1 cellular context compared by ENCODE assay signal in the genomic region with DNA sequence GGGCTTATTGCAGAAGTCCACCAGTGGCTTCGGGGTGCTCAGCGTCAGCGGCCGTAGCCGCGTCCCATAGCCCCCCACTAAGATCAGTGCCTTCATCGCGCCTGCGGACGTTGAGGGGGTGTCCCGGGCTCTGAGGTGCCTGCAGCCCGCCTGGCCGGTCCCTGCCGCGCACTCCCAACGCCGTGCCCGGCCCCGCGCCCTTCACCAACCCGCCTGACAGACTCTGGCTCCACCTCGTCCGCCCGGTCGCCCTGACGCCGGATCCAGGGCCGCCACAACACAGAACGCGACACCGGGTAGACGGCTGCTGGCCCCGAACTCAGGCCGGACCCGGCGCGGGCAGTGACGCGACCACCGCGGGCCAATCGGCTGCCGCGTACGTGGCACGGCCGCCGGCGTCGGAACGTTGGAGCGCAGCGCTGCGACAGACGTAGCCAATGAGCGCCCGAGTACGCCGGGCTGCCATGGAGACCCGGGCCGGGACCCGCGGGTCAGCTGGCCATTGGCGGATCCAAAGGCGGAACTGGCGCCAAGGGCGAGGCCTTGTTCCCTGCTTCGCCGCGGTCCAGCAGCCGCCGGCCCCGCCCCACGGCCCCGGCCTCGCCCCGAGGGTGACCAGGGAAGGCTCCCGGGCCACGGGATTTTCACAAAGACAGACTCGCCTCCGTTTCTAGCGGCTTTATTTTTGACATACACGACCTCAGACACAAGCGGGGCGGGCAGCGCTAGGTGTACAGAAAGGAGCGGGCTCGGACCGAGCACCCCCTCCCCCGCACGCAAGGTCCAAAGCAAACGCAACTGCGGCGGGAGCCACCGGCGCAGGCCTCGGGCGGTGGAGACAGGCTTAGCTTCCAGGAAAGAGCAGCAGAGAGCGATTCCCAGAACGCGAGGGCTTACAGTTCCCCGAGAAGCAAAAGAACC.
TF ChIP-seq lines count a peak whose summit lies in the region.

Gene GMPPB (minus strand): TSS at position 321 of the 921 bp plus-strand sequence. CDS start 225 bp downstream, at position 96.

TF ChIP-seq in K562, 482 proteins besides CTCF, POLR2A, EP300 and RAD21 (continued from another document and continues in another):
- TF ChIP-seq GTF2F1 (IDR thresholded peaks at IDR 0.05; ENCODE audit: low read depth, low read length) (no peak), RB1 (IDR thresholded peaks at IDR 0.05; ENCODE audit: low read depth) (no peak), ZNF12 (CRISPR knock-in tag; IDR thresholded peaks at IDR 0.05) (no peak), GABPB1 (CRISPR knock-in tag; IDR thresholded peaks at IDR 0.05) (peak; percentile 42; the same call in 1 of the 2 replicates), KAT7 (CRISPR knock-in tag; IDR thresholded peaks at IDR 0.05; ENCODE audit: borderline replicate concordance) (0 out of 2 replicates have a peak, but pooled peaks have one; percentile 23), NCOA4 (IDR thresholded peaks at IDR 0.05; ENCODE audit: partially characterized antibody) (no peak), BDP1 (IDR thresholded peaks at IDR 0.05; ENCODE audit: insufficient read depth, insufficient read length) (no peak), ZNF507 (tag; conservative IDR thresholded peaks at IDR 0.05) (no peak), ZNF140 (CRISPR knock-in tag; IDR thresholded peaks at IDR 0.05) (no peak), TFE3 (CRISPR knock-in tag; IDR thresholded peaks at IDR 0.05) (no peak), HSF4 (CRISPR knock-in tag; IDR thresholded peaks at IDR 0.05; ENCODE audit: borderline replicate concordance) (no peak), COPS2 (conservative IDR thresholded peaks at IDR 0.05) (no peak), MEF2A (IDR thresholded peaks at IDR 0.05; ENCODE audit: control insufficient read depth, low read depth, low read length) (no peak), ZBTB34 (CRISPR knock-in tag; IDR thresholded peaks at IDR 0.05) (no peak), NBN (IDR thresholded peaks at IDR 0.05; ENCODE audit: low read depth) (no peak), ZZZ3 (IDR thresholded peaks at IDR 0.05) (no peak), NFXL1 (CRISPR knock-in tag; IDR thresholded peaks at IDR 0.05) (no peak), ZBED1 (IDR thresholded peaks at IDR 0.05) (no peak), ZNF778 (CRISPR knock-in tag; IDR thresholded peaks at IDR 0.05) (no peak), HDGF (IDR thresholded peaks at IDR 0.05) (no peak), CEBPG (CRISPR knock-in tag; IDR thresholded peaks at IDR 0.05) (no peak), CEBPG (tag; conservative IDR thresholded peaks at IDR 0.05 in 1 of 2, IDR thresholded peaks at IDR 0.05 in 1 of 2) (no peak), ZNF217 (CRISPR knock-in tag; IDR thresholded peaks at IDR 0.05) (no peak), ERF (CRISPR knock-in tag; IDR thresholded peaks at IDR 0.05) (no peak), HDAC6 (IDR thresholded peaks at IDR 0.05; ENCODE audit: low read depth, low read length) (no peak), ZNF436 (CRISPR knock-in tag; IDR thresholded peaks at IDR 0.05) (no peak), ZFP30 (CRISPR knock-in tag; IDR thresholded peaks at IDR 0.05; ENCODE audit: borderline replicate concordance) (no peak), ZFP36 (IDR thresholded peaks at IDR 0.05; ENCODE audit: low read depth, low read length, partially characterized antibody) (no peak)
- TF ChIP-seq, protein P1, sequence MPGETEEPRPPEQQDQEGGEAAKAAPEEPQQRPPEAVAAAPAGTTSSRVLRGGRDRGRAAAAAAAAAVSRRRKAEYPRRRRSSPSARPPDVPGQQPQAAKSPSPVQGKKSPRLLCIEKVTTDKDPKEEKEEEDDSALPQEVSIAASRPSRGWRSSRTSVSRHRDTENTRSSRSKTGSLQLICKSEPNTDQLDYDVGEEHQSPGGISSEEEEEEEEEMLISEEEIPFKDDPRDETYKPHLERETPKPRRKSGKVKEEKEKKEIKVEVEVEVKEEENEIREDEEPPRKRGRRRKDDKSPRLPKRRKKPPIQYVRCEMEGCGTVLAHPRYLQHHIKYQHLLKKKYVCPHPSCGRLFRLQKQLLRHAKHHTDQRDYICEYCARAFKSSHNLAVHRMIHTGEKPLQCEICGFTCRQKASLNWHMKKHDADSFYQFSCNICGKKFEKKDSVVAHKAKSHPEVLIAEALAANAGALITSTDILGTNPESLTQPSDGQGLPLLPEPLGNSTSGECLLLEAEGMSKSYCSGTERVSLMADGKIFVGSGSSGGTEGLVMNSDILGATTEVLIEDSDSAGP (CRISPR knock-in tag; IDR thresholded peaks at IDR 0.05), result no peak
- TF ChIP-seq, protein P2, sequence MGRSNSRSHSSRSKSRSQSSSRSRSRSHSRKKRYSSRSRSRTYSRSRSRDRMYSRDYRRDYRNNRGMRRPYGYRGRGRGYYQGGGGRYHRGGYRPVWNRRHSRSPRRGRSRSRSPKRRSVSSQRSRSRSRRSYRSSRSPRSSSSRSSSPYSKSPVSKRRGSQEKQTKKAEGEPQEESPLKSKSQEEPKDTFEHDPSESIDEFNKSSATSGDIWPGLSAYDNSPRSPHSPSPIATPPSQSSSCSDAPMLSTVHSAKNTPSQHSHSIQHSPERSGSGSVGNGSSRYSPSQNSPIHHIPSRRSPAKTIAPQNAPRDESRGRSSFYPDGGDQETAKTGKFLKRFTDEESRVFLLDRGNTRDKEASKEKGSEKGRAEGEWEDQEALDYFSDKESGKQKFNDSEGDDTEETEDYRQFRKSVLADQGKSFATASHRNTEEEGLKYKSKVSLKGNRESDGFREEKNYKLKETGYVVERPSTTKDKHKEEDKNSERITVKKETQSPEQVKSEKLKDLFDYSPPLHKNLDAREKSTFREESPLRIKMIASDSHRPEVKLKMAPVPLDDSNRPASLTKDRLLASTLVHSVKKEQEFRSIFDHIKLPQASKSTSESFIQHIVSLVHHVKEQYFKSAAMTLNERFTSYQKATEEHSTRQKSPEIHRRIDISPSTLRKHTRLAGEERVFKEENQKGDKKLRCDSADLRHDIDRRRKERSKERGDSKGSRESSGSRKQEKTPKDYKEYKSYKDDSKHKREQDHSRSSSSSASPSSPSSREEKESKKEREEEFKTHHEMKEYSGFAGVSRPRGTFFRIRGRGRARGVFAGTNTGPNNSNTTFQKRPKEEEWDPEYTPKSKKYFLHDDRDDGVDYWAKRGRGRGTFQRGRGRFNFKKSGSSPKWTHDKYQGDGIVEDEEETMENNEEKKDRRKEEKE (IDR thresholded peaks at IDR 0.05; ENCODE audit: borderline replicate concordance in 1 of 2, control insufficient read depth in 1 of 2, low read depth in 2 of 2, low read length in 1 of 2), result no peak
- TF ChIP-seq, protein P3, sequence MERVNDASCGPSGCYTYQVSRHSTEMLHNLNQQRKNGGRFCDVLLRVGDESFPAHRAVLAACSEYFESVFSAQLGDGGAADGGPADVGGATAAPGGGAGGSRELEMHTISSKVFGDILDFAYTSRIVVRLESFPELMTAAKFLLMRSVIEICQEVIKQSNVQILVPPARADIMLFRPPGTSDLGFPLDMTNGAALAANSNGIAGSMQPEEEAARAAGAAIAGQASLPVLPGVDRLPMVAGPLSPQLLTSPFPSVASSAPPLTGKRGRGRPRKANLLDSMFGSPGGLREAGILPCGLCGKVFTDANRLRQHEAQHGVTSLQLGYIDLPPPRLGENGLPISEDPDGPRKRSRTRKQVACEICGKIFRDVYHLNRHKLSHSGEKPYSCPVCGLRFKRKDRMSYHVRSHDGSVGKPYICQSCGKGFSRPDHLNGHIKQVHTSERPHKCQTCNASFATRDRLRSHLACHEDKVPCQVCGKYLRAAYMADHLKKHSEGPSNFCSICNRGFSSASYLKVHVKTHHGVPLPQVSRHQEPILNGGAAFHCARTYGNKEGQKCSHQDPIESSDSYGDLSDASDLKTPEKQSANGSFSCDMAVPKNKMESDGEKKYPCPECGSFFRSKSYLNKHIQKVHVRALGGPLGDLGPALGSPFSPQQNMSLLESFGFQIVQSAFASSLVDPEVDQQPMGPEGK (CRISPR knock-in tag; IDR thresholded peaks at IDR 0.05; ENCODE audit: borderline replicate concordance), result no peak
- TF ChIP-seq, protein P4, sequence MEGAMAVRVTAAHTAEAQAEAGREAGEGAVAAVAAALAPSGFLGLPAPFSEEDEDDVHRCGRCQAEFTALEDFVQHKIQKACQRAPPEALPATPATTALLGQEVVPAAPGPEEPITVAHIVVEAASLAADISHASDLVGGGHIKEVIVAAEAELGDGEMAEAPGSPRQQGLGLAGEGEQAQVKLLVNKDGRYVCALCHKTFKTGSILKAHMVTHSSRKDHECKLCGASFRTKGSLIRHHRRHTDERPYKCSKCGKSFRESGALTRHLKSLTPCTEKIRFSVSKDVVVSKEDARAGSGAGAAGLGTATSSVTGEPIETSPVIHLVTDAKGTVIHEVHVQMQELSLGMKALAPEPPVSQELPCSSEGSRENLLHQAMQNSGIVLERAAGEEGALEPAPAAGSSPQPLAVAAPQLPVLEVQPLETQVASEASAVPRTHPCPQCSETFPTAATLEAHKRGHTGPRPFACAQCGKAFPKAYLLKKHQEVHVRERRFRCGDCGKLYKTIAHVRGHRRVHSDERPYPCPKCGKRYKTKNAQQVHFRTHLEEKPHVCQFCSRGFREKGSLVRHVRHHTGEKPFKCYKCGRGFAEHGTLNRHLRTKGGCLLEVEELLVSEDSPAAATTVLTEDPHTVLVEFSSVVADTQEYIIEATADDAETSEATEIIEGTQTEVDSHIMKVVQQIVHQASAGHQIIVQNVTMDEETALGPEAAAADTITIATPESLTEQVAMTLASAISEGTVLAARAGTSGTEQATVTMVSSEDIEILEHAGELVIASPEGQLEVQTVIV (CRISPR knock-in tag; IDR thresholded peaks at IDR 0.05; ENCODE audit: borderline replicate concordance), result no peak
- TF ChIP-seq, protein P5, sequence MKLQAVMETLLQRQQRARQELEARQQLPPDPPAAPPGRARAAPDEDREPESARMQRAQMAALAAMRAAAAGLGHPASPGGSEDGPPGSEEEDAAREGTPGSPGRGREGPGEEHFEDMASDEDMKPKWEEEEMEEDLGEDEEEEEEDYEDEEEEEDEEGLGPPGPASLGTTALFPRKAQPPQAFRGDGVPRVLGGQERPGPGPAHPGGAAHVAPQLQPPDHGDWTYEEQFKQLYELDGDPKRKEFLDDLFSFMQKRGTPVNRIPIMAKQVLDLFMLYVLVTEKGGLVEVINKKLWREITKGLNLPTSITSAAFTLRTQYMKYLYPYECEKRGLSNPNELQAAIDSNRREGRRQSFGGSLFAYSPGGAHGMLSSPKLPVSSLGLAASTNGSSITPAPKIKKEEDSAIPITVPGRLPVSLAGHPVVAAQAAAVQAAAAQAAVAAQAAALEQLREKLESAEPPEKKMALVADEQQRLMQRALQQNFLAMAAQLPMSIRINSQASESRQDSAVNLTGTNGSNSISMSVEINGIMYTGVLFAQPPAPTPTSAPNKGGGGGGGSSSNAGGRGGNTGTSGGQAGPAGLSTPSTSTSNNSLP (IDR thresholded peaks at IDR 0.05; ENCODE audit: borderline replicate concordance, low read depth, low read length), result no peak
